ENCODE assay signal across 8 cellular contexts in genomic region chr11:26227311-26227710, GRCh38.
DNase-seq lines count a peak whose midpoint lies in the region; ATAC-seq and TF ChIP-seq lines count a peak whose summit lies in the region.

No MANE protein-coding gene starts in this region.

- peak overlapping the region; percentile 81 for H2AFZ ChIP-seq in GM23248

- H3K4me3 Mint-ChIP-seq in natural killer cell treated with Interleukin-12 subunit alpha and Interleukin-12 subunit beta and Interleukin-15 and Interleukin-18, amount 100 ng/mL, for 72 hours, result no peak overlapping the region

- H3K36me3 Mint-ChIP-seq in natural killer cell treated with Interleukin-12 subunit alpha and Interleukin-12 subunit beta and Interleukin-15 and Interleukin-18, amount 100 ng/mL, for 72 hours, result no peaks in the 10 kb centered on the region

- intact Hi-C loops in lower lobe of right lung (cut with DNase I), result loop anchor here (10.0 kb wide), 1 partner anchor 243 kb away; no protein-coding TSS in a partner anchor

- TF ChIP-seq CTCF in GM12864 (IDR thresholded peaks at IDR 0.05; ENCODE audit: low read depth, low read length, missing control alignments) (peak; percentile 38), LNCaP clone FGC (IDR thresholded peaks at IDR 0.05; ENCODE audit: control insufficient read depth, extremely low read depth, insufficient read depth) (peak; percentile 80), brain microvascular endothelial cell (IDR thresholded peaks at IDR 0.05; ENCODE audit: low read depth, low read length, missing control alignments) (peak; percentile 39), lower lobe of right lung (IDR thresholded peaks at IDR 0.05) (peak; percentile 54)

- H3K9me3 Mint-ChIP-seq in natural killer cell treated with Interleukin-12 subunit alpha and Interleukin-12 subunit beta and Interleukin-15 and Interleukin-18, amount 100 ng/mL, for 72 hours, result peaks cover 3% of the 10 kb centered on the region

- H3K27me3 ChIP-seq in GM23248 (replicated peaks; ENCODE audit: insufficient read depth), result no peaks in the 10 kb centered on the region
- no peaks in the 10 kb centered on the region for H3K27me3 ChIP-seq in brain microvascular endothelial cell (replicated peaks)
- no peaks in the 10 kb centered on the region for H3K27me3 ChIP-seq in lower lobe of right lung (ENCODE audit: low read depth)

- peak overlapping the region; percentile 36 for H3K9ac ChIP-seq in GM23248

- H3K4me2 ChIP-seq in GM23248 (ENCODE audit: unreplicated experiment), result peak overlapping the region; percentile 85

- peak; percentile 52 to 72 for ATAC-seq in lower lobe of right lung
- ATAC-seq in natural killer cell treated with Interleukin-12 subunit alpha and Interleukin-12 subunit beta and Interleukin-15 and Interleukin-18, amount 100 ng/mL, for 72 hours, result no peak

- no peaks in the 10 kb centered on the region for H4K20me1 ChIP-seq in GM23248 (ENCODE audit: insufficient read depth)

- 1% methylated on average over 3 of the region's 3 CpGs for WGBS in GM23248 (ENCODE audit: low coverage in 1 of 2, low lambda C conversion rate in 2 of 2, missing lambda C conversion rate in 2 of 2), 2 experiments

- H3K9me3 ChIP-seq in GM23248 (ENCODE audit: low read depth), result no peaks in the 10 kb centered on the region
- no peaks in the 10 kb centered on the region for H3K9me3 ChIP-seq in lower lobe of right lung

- in situ Hi-C loops in GM23248 (cut with MboI) (loop anchor here (5.0 kb wide), 1 partner anchor 245 kb away; no protein-coding TSS in a partner anchor), brain microvascular endothelial cell (cut with HindIII; ENCODE audit: low pct_ligation_motif_present, low sequenced_read_pairs) (no loop called here)

- H3K9me2 ChIP-seq in GM23248 (ENCODE audit: insufficient read depth), result no peaks in the 10 kb centered on the region

- peak overlapping the region; percentile 91 for H3K27ac ChIP-seq in GM23248
- H3K27ac ChIP-seq in brain microvascular endothelial cell, result peak overlapping the region; percentile 71
- H3K27ac ChIP-seq in lower lobe of right lung, result no peak overlapping the region

- no peaks in the 10 kb centered on the region for H3K79me2 ChIP-seq in GM23248 (ENCODE audit: insufficient read depth)

- no peaks in the 10 kb centered on the region for H3K27me3 Mint-ChIP-seq in natural killer cell treated with Interleukin-12 subunit alpha and Interleukin-12 subunit beta and Interleukin-15 and Interleukin-18, amount 100 ng/mL, for 72 hours

- peaks cover 52% of the 10 kb centered on the region for H3K4me1 ChIP-seq in GM23248 (ENCODE audit: insufficient read depth)
- H3K4me1 ChIP-seq in lower lobe of right lung, result no peaks in the 10 kb centered on the region

- H3K4me3 ChIP-seq in GM12864 (ENCODE audit: low read depth, low read length), result no peak overlapping the region
- H3K4me3 ChIP-seq in GM23248, result peak overlapping the region; percentile 52
- H3K4me3 ChIP-seq in LNCaP clone FGC (ENCODE audit: low read depth, low read length), result no peak overlapping the region
- H3K4me3 ChIP-seq in brain microvascular endothelial cell (ENCODE audit: low read depth, low read length), result no peak overlapping the region
- H3K4me3 ChIP-seq in lower lobe of right lung, result no peak overlapping the region

- no peaks in the 10 kb centered on the region for H3K4me1 Mint-ChIP-seq in natural killer cell treated with Interleukin-12 subunit alpha and Interleukin-12 subunit beta and Interleukin-15 and Interleukin-18, amount 100 ng/mL, for 72 hours (ENCODE audit: low read depth in 2 of 2)

- peak; percentile 19 for DNase-seq in GM12864 (ENCODE audit: low read depth)
- DNase-seq in GM23248, result peak; percentile 91
- peak; percentile 36 for DNase-seq in LNCaP clone FGC (ENCODE audit: low read depth)
- DNase-seq in brain microvascular endothelial cell, result peak; percentile 63
- DNase-seq in lower lobe of right lung, result no peak
- no peak for DNase-seq in activated effector memory CD4-positive, alpha-beta T cell treated with Interleukin-2 at 50 U/mL for 16 hours
- no peak for DNase-seq in middle frontal gyrus (ENCODE audit: extremely low spot score, low spot score)
- DNase-seq in natural killer cell treated with Interleukin-12 subunit alpha and Interleukin-12 subunit beta and Interleukin-15 and Interleukin-18, amount 100 ng/mL, for 72 hours (ENCODE audit: low spot score), result no peak

- no peaks in the 10 kb centered on the region for H3K36me3 ChIP-seq in GM23248 (ENCODE audit: low read depth)
- H3K36me3 ChIP-seq in brain microvascular endothelial cell (replicated peaks), result no peaks in the 10 kb centered on the region
- no peaks in the 10 kb centered on the region for H3K36me3 ChIP-seq in lower lobe of right lung

- H3K27ac Mint-ChIP-seq in natural killer cell treated with Interleukin-12 subunit alpha and Interleukin-12 subunit beta and Interleukin-15 and Interleukin-18, amount 100 ng/mL, for 72 hours, result no peak overlapping the region

- H3F3A ChIP-seq in GM23248 (ENCODE audit: insufficient read depth), result peaks cover 50% of the 10 kb centered on the region

Comparison
In these comparisons a context has a peak if more than half of its experiments do, and no peak if none do; other contexts are left out.
1. DNase-seq: peak in GM12864 (single experiment), GM23248 (single experiment), LNCaP clone FGC (single experiment) and brain microvascular endothelial cell (single experiment); none in lower lobe of right lung (single experiment), activated effector memory CD4-positive, alpha-beta T cell treated with Interleukin-2 at 50 U/mL for 16 hours (single experiment), middle frontal gyrus (single experiment) and natural killer cell treated with Interleukin-12 subunit alpha and Interleukin-12 subunit beta and Interleukin-15 and Interleukin-18, amount 100 ng/mL, for 72 hours (single experiment).
2. ATAC-seq: peak in lower lobe of right lung (2 of 2); none in natural killer cell treated with Interleukin-12 subunit alpha and Interleukin-12 subunit beta and Interleukin-15 and Interleukin-18, amount 100 ng/mL, for 72 hours (0 of 2).
3. Peak in every context shown above with its lines, with median percentiles within 50 percentile points of each other: CTCF ChIP-seq.